Comparison of ENCODE assay signal across 20 cellular contexts in the genomic region with DNA sequence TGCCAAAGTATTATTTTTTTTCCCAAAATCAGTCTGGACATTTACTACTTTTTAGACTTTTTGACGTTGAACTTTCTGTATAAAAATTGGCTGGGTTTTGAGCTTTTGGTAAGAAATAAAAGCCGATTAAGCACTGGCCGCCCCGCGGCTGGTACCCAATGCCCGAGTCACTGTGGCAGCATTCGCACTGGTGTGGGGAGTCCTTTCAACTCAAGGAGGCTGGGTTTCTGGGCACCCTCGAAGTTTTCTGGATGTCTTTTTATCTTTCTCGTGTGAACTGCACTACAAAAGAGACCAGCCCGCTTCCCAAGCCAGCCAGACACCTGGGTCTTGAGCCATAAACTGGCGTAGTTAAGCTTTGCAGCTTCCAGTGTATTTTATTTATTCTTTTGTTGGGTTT.
DNase-seq lines count a peak whose midpoint lies in the region; ATAC-seq and TF ChIP-seq lines count a peak whose summit lies in the region.
"Had no signal": no experiment of that assay in that cellular context is flagged by ENCODE, and none has a peak within 500 bp of the region (broad histone marks: within the 10 kb centered on the region; RNA-seq: fewer than 3 reads in every experiment).

No MANE protein-coding gene starts in this region.

- DNase-seq in mammary epithelial cell (no peak), breast epithelium (ENCODE audit: low spot score in 2 of 2) (no peak), IMR-90 (no peak), fibroblast of mammary gland (ENCODE audit: low read depth) (peak; percentile 6), left ventricle myocardium superior (no peak), MG63 (no peak)
- DNase-seq: Calu3; CD4-positive, alpha-beta T cell; CD8-positive, alpha-beta memory T cell; DMS53; DMS79 treated with DMSO at 0.1 percent for 48 hours; GF-D8; HFFc6 had no signal

- H3K79me2 ChIP-seq in mammary epithelial cell (ENCODE audit: insufficient read depth, low read length), result no peaks in the 10 kb centered on the region

- H3K9ac ChIP-seq in mammary epithelial cell (ENCODE audit: insufficient read depth, low read length) (no peak overlapping the region), IMR-90 (ENCODE audit: low read depth, low read length) (no peak overlapping the region)
- H3K9ac ChIP-seq: BLaER1 had no signal

- dilution Hi-C loops in mammary epithelial cell (cut with HindIII; ENCODE audit: low sequenced_read_pairs), result no loop called here
- dilution Hi-C loops in IMR-90 (cut with HindIII; ENCODE audit: low sequenced_read_pairs, unreplicated experiment), result no loop called here

- ATAC-seq in IMR-90 (ENCODE audit: low read depth) (no peak), left ventricle myocardium superior (no peak), HG02938 (IDR thresholded peaks at IDR 0.05; ENCODE audit: unreplicated experiment) (no peak)
- ATAC-seq: GM23338 had no signal

- CTCF ChIA-PET in mammary epithelial cell (lab: Charles Lee; ENCODE audit: low non-redundant PET), result no interaction called here
- CTCF ChIA-PET in IMR-90 (lab: Yijun Ruan, JAX), result no interaction called here

- no peak overlapping the region for H2AK5ac ChIP-seq in IMR-90 (ENCODE audit: low read depth, low read length)

- H3K4me1 ChIP-seq in mammary epithelial cell (ENCODE audit: insufficient read depth, low read length) (no peaks in the 10 kb centered on the region), breast epithelium (no peaks in the 10 kb centered on the region), IMR-90 (ENCODE audit: control insufficient read depth, insufficient read depth, low read length) (no peaks in the 10 kb centered on the region)
- H3K4me1 ChIP-seq: BLaER1, HAP-1 had no signal

- no peak overlapping the region for H3K14ac ChIP-seq in IMR-90 (replicated peaks; ENCODE audit: low read depth, low read length)

- TF ChIP-seq CTCF in mammary epithelial cell (conservative IDR thresholded peaks at IDR 0.05 in 1 of 2, IDR thresholded peaks at IDR 0.05 in 1 of 2; ENCODE audit: extremely low read depth in 1 of 2, insufficient read depth in 1 of 2, low read depth in 1 of 2, low read length in 2 of 2) (no peak), breast epithelium (IDR thresholded peaks at IDR 0.05) (no peak), IMR-90 (conservative IDR thresholded peaks at IDR 0.05; ENCODE audit: low read depth, low read length) (no peak), VCaP (conservative IDR thresholded peaks at IDR 0.05) (no peak), fibroblast of mammary gland (conservative IDR thresholded peaks at IDR 0.05; ENCODE audit: control insufficient read depth, insufficient read depth, low read depth, low read length) (no peak)

- H4K91ac ChIP-seq in IMR-90 (ENCODE audit: insufficient read depth, low read depth, low read length), result no peak overlapping the region

- H3K4me3 ChIP-seq in mammary epithelial cell (replicated peaks in 1 of 3; ENCODE audit: insufficient read depth in 1 of 3, low read depth in 2 of 3, low read length in 3 of 3) (no peak overlapping the region), breast epithelium (no peak overlapping the region), IMR-90 (ENCODE audit: insufficient read depth, low read depth, low read length) (no peak overlapping the region), fibroblast of mammary gland (ENCODE audit: control insufficient read depth, low read depth, low read length) (no peak overlapping the region), MG63 (no peak overlapping the region)
- H3K4me3 ChIP-seq: BLaER1, GM23338, HAP-1 had no signal

- peaks cover 6% of the 10 kb centered on the region for H3K9me1 ChIP-seq in IMR-90 (ENCODE audit: insufficient read depth, low read length)

- peaks cover 10 to 54% of the 10 kb centered on the region in 2 experiments; a peak in 3 of 4 replicates for H3K79me1 ChIP-seq in IMR-90 (ENCODE audit: low read depth in 1 of 2, low read length in 2 of 2)

- no peak overlapping the region for H2BK15ac ChIP-seq in IMR-90 (ENCODE audit: low read depth, low read length)

- no peak overlapping the region for H3K18ac ChIP-seq in IMR-90 (ENCODE audit: low read depth, low read length)

- peak overlapping the region; percentile 79 for H2AK9ac ChIP-seq in IMR-90 (replicated peaks; ENCODE audit: low read depth, low read length, poor library complexity)

- intact Hi-C loops in mammary epithelial cell (cut with micrococcal nuclease) (loop anchor here (10.0 kb wide), 1 partner anchor 135 kb away; no protein-coding TSS in a partner anchor), breast epithelium (cut with DNase I; ENCODE audit: low total_unique reads) (no loop called here), IMR-90 (cut with micrococcal nuclease) (no loop called here), left ventricle myocardium superior (cut with micrococcal nuclease) (no loop called here)

- in situ Hi-C loops in mammary epithelial cell (cut with MboI; ENCODE audit: low sequenced_read_pairs in 2 of 2), result no loop called here
- in situ Hi-C loops in IMR-90 (cut with MboI; ENCODE audit: low sequenced_read_pairs), result no loop called here

- H3K9me3 ChIP-seq in mammary epithelial cell (replicated peaks; ENCODE audit: insufficient read depth, low read length) (no peaks in the 10 kb centered on the region), breast epithelium (no peaks in the 10 kb centered on the region), IMR-90 (ENCODE audit: control insufficient read depth, insufficient read depth, low read length) (no peaks in the 10 kb centered on the region), MG63 (no peaks in the 10 kb centered on the region)
- H3K9me3 ChIP-seq: BLaER1, HAP-1 had no signal

- no peak for TF ChIP-seq RAD21 in IMR-90 (IDR thresholded peaks at IDR 0.05; ENCODE audit: low read length)

- no peak overlapping the region for H3K4ac ChIP-seq in IMR-90 (ENCODE audit: low read depth, low read length)

- H4K20me1 ChIP-seq in mammary epithelial cell (ENCODE audit: insufficient read depth, low read length), result peaks cover 1% of the 10 kb centered on the region
- H4K20me1 ChIP-seq in IMR-90 (ENCODE audit: insufficient read depth, low read length), result peaks cover 78% of the 10 kb centered on the region

- H3K4me2 ChIP-seq in mammary epithelial cell (ENCODE audit: insufficient read depth, low read depth, low read length), result no peak overlapping the region
- H3K4me2 ChIP-seq in IMR-90 (ENCODE audit: low read depth, low read length), result no peak overlapping the region
- H3K4me2 ChIP-seq: BLaER1, GM23338 had no signal

- no peak overlapping the region for H4K8ac ChIP-seq in IMR-90 (ENCODE audit: low read depth in 2 of 2, low read length in 2 of 2)

- POLR2A ChIA-PET in IMR-90 (lab: Charles Lee; ENCODE audit: unreplicated experiment), result no interaction called here

- H4K5ac ChIP-seq in IMR-90 (ENCODE audit: low read depth, low read length), result no peak overlapping the region

- TSS peak; percentile 42 for BruUV-seq in mammary epithelial cell (replicated peaks; lab: Mats Ljungman, UMichigan)
- TSS peak; percentile 72 for BruUV-seq in IMR-90 (replicated peaks; lab: Mats Ljungman, UMichigan)

- H2BK120ac ChIP-seq in IMR-90 (ENCODE audit: low read depth, low read length), result no peak overlapping the region

- no peak overlapping the region for H3K23ac ChIP-seq in IMR-90 (ENCODE audit: low read depth, low read length)

- no peaks in the 10 kb centered on the region for H3K27me3 ChIP-seq in mammary epithelial cell (ENCODE audit: insufficient read depth, low read length)
- no peaks in the 10 kb centered on the region for H3K27me3 ChIP-seq in breast epithelium
- no peaks in the 10 kb centered on the region for H3K27me3 ChIP-seq in IMR-90 (ENCODE audit: control insufficient read depth, insufficient read depth, low read length)
- H3K27me3 ChIP-seq in MG63, result no peaks in the 10 kb centered on the region
- H3K27me3 ChIP-seq: BLaER1 had no signal

- H3K27ac ChIP-seq in mammary epithelial cell (ENCODE audit: insufficient read depth, low read depth, low read length) (no peak overlapping the region), breast epithelium (no peak overlapping the region), IMR-90 (ENCODE audit: insufficient read depth, low read length) (no peak overlapping the region), VCaP (peak overlapping the region; percentile 67; the same call in 1 of the 2 replicates)
- H3K27ac ChIP-seq: 22Rv1, BLaER1, C4-2B had no signal

- TF ChIP-seq POLR2A in breast epithelium (IDR thresholded peaks at IDR 0.05) (no peak), IMR-90 (IDR thresholded peaks at IDR 0.05; ENCODE audit: low read depth, low read length) (no peak)

- H2AFZ ChIP-seq in mammary epithelial cell (ENCODE audit: low read depth, low read length) (no peak overlapping the region), IMR-90 (replicated peaks; ENCODE audit: low read length, poor library complexity) (no peak overlapping the region)
- H2AFZ ChIP-seq: GM23338 had no signal

- H3K56ac ChIP-seq in IMR-90 (ENCODE audit: extremely low read depth, insufficient read depth, low read length), result no peak overlapping the region

- no peak overlapping the region for H2BK5ac ChIP-seq in IMR-90 (ENCODE audit: low read depth, low read length, poor library complexity, severe bottlenecking)

- WGBS in mammary epithelial cell (ENCODE audit: low coverage, missing lambda C conversion rate), result 90% methylated on average over 10 of the region's 11 CpGs
- WGBS in IMR-90 (ENCODE audit: extremely low coverage in 2 of 2, insufficient read length in 1 of 2), 2 experiments, result 89% methylated on average over 5 of the region's 11 CpGs; no CpG with 5 or more reads in 1 of the 2 experiments

- H2BK20ac ChIP-seq in IMR-90 (ENCODE audit: low read depth, low read length), result no peak overlapping the region

- H3K36me3 ChIP-seq in mammary epithelial cell (ENCODE audit: insufficient read depth, low read length) (peaks cover 9% of the 10 kb centered on the region), breast epithelium (peaks cover 6% of the 10 kb centered on the region), IMR-90 (ENCODE audit: control insufficient read depth, insufficient read depth, low read length) (peaks cover 54% of the 10 kb centered on the region), MG63 (peaks cover 58% of the 10 kb centered on the region)
- H3K36me3 ChIP-seq: HAP-1 had no signal

TF ChIP-seq in IMR-90, 13 proteins besides CTCF, POLR2A, EP300 and RAD21 (continues in another document):
- TF ChIP-seq SMC3 (IDR thresholded peaks at IDR 0.05; ENCODE audit: low read depth, low read length) (no peak), MXI1 (IDR thresholded peaks at IDR 0.05; ENCODE audit: borderline replicate concordance, low read depth, low read length) (no peak), BHLHE40 (IDR thresholded peaks at IDR 0.05; ENCODE audit: low read depth, low read length) (no peak), NFE2L2 (IDR thresholded peaks at IDR 0.05; ENCODE audit: low read depth, low read length) (no peak), MAFK (IDR thresholded peaks at IDR 0.05; ENCODE audit: low read depth, low read length) (no peak), MAZ (IDR thresholded peaks at IDR 0.05; ENCODE audit: borderline replicate concordance, low read depth, low read length) (no peak), FOS (IDR thresholded peaks at IDR 0.05; ENCODE audit: low read depth, low read length) (no peak)
